Comparison of ENCODE assay signal across 13 cellular contexts in the genomic region with DNA sequence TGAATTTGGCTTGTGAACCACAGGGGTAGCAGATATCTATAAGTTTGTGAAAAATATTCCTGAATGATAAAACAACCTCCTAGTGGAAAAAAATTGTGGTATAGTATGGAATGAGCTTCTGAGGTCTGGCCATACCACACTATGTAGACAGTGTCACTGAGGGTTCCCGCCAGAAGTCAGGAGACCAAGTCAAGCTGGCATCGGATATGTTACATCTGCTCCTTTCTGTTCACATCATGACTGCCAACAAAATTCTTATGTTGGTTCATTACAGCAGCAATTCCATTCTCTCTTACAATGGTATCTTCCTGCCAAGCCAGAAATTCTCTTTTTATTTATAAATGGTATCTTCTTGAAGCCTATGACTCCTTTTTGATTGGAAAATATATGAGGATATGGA.
"Had no signal": no experiment of that assay in that cellular context is flagged by ENCODE, and none has a peak within 500 bp of the region (broad histone marks: within the 10 kb centered on the region; RNA-seq: fewer than 3 reads in every experiment).

No MANE protein-coding gene starts in this region.

- ATAC-seq: heart right ventricle, left colon had no signal

- H3K4me1 ChIP-seq: transverse colon had no signal

- H3K4me3 Mint-ChIP-seq: memory B cell had no signal

- DNase-seq: activated CD4-positive, alpha-beta T cell treated with anti-CD3 and anti-CD28 coated beads for 1 hour; activated T-cell treated with anti-CD3 and anti-CD28 coated beads, Interleukin-2, amount 50 U/mL, for 1 hour; aorta; central memory CD4-positive, alpha-beta T cell; foreskin fibroblast; heart right ventricle; left colon; T-helper 1 cell; transverse colon had no signal

- H3K27ac Mint-ChIP-seq: activated naive CD4-positive, alpha-beta T cell treated with anti-CD3 and anti-CD28 coated beads, Interleukin-2, amount 50 U/mL, for 72 hours; memory B cell had no signal

- H3K9me3 Mint-ChIP-seq: activated naive CD4-positive, alpha-beta T cell treated with anti-CD3 and anti-CD28 coated beads, Interleukin-2, amount 50 U/mL, for 72 hours; memory B cell had no signal

- H3K27ac ChIP-seq: coronary artery, esophagus muscularis mucosa, heart right ventricle, transverse colon had no signal

- H3K36me3 ChIP-seq: transverse colon had no signal

- H3K9me3 ChIP-seq: esophagus muscularis mucosa, heart right ventricle, transverse colon had no signal

- H3K27me3 ChIP-seq: esophagus muscularis mucosa, heart right ventricle, transverse colon had no signal

- H3K27me3 Mint-ChIP-seq: memory B cell had no signal

- H3K4me3 ChIP-seq: coronary artery, esophagus muscularis mucosa, heart right ventricle, transverse colon had no signal
